In the genomic region with DNA sequence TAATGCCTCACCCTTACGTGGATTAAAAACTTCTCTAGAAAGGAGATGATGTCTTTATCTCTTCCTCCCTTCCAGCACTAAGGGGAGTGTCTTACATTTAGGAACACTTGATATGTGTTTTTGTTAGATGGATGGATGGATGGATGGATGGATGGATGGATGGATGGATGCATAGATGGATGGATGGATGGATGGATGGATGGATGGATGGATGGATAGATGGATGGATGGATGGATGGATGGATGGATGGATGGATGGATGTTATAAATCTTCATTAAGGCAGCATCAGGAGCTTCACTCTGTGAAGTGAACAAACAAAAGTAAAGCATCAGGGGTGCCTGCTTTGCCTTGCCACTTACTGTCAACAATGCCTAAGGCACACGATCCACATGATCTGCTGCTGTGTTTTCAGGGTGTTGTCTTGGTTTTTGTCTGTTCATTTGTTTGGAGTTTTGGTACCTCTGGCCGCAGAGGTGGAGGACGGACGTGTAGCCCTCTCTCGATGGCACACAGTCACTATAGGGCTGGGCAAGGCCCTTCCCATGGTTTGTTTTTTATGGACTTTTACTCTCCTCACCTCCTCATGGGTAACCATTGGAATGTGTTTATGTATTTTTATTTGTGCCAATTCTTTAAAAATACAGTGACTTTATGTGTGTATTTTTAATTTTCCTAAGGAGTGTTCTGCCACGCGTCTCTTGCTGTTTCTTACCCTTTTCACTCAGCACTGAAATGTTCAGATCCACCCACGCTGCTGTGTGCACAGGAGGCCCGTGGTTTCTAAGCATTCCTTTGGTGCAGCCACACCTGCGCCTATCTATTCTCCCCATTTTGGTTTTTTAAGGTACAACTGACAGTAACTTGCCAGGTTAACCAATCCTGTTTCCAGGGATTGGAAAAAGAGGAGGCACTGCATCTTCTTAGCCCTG, we compare ENCODE assay signal across 15 cellular contexts.
A peak's percentile ranks its signal among the peaks of the same experiment; 100 is the strongest.
DNase-seq lines count a peak whose midpoint lies in the region; ATAC-seq and TF ChIP-seq lines count a peak whose summit lies in the region.
"Had no signal": no experiment of that assay in that cellular context is flagged by ENCODE, and none has a peak within 500 bp of the region (broad histone marks: within the 10 kb centered on the region; RNA-seq: fewer than 3 reads in every experiment).

No MANE protein-coding gene starts in this region.

- no peak for TF ChIP-seq CTCF in colonic mucosa (IDR thresholded peaks at IDR 0.05)

- H3K27ac ChIP-seq in colonic mucosa (no peak overlapping the region), mesendoderm (ENCODE audit: low read depth, low read length) (no peak overlapping the region)
- H3K27ac ChIP-seq: 22Rv1, dorsolateral prefrontal cortex, tibial artery had no signal

- no peak overlapping the region for H3K18ac ChIP-seq in mesendoderm (ENCODE audit: low read length)

- H4K8ac ChIP-seq in mesendoderm (ENCODE audit: low read depth, low read length): no peak overlapping the region

- H3K4me1 ChIP-seq in colonic mucosa (peaks cover 9% of the 10 kb centered on the region), mesendoderm (ENCODE audit: control insufficient read depth, low read depth, low read length) (no peaks in the 10 kb centered on the region)

- H3K56ac ChIP-seq in mesendoderm (ENCODE audit: low read length): no peak overlapping the region

- no peak overlapping the region for H3K4me2 ChIP-seq in mesendoderm (ENCODE audit: low read length)

- no peak overlapping the region for H4K5ac ChIP-seq in mesendoderm (ENCODE audit: low read length)

- no peak overlapping the region for H2AK5ac ChIP-seq in mesendoderm (ENCODE audit: low read length)

- H2BK5ac ChIP-seq in mesendoderm (ENCODE audit: low read length): no peak overlapping the region

- no peak overlapping the region for H2BK120ac ChIP-seq in mesendoderm (ENCODE audit: low read depth, low read length)

- H3K27me3 Mint-ChIP-seq in T-helper 1 cell treated with Interleukin-12 subunit alpha and Interleukin-12 subunit beta and Interleukin-4 antibody, amounts not matched to agents 30 μg/mL and 1 μg/mL, for 36 hours (ENCODE audit: low read depth): no peaks in the 10 kb centered on the region

- no peak overlapping the region for H3K4ac ChIP-seq in mesendoderm (ENCODE audit: low read depth, low read length)

- DNase-seq in T-helper 1 cell (no peak), colonic mucosa (peak; percentile 14), SIG-M5 treated with dmso at 0.1 percent for 504 hours (lab: John Stamatoyannopoulos, UW; ENCODE audit: unreplicated experiment) (no peak), mesendoderm (no peak), left colon (no peak)
- peak; percentile 22 for DNase-seq in activated CD4-positive, alpha-beta T cell treated with anti-CD3 and anti-CD28 coated beads, Interleukin-2, amount 50 U/mL, for 4 hours
- DNase-seq in stimulated activated CD4-positive, alpha-beta T cell treated with anti-CD3 and anti-CD28 coated beads, TNF-alpha, amount 100 ng/mL, for 24 hours (ENCODE audit: low read depth in 3 of 3): peak in 2 of 3 experiments; percentile 14 to 43
- DNase-seq: COR-L47, dorsolateral prefrontal cortex, IMR-90, NCI-H1417 treated with DMSO at 0.1 percent for 48 hours, NCI-H774, tibial artery had no signal

- H3K36me3 ChIP-seq in colonic mucosa (no peaks in the 10 kb centered on the region), mesendoderm (ENCODE audit: control insufficient read depth, insufficient read depth, low read length) (no peaks in the 10 kb centered on the region)
- H3K36me3 ChIP-seq: tibial artery had no signal

- no peaks in the 10 kb centered on the region for H3K9me3 ChIP-seq in colonic mucosa
- H3K9me3 ChIP-seq: tibial artery had no signal

- H2BK15ac ChIP-seq in mesendoderm (replicated peaks; ENCODE audit: low read depth): no peak overlapping the region

- H3K27ac Mint-ChIP-seq in T-helper 1 cell treated with Interleukin-12 subunit alpha and Interleukin-12 subunit beta and Interleukin-4 antibody, amounts not matched to agents 30 μg/mL and 1 μg/mL, for 36 hours: peak overlapping the region; percentile 83

- WGBS in mesendoderm (ENCODE audit: extremely low coverage, insufficient coverage, low lambda C conversion rate): no CpG with 5 or more reads among the region's 11 CpGs

- H3K9me3 Mint-ChIP-seq in T-helper 1 cell treated with Interleukin-12 subunit alpha and Interleukin-12 subunit beta and Interleukin-4 antibody, amounts not matched to agents 30 μg/mL and 1 μg/mL, for 36 hours: peaks cover 6% of the 10 kb centered on the region

- H3K79me2 ChIP-seq in mesendoderm (ENCODE audit: control insufficient read depth, insufficient read depth, low read length): no peaks in the 10 kb centered on the region

- H3K9ac ChIP-seq in colonic mucosa (ENCODE audit: low read depth in 2 of 2, low read length in 2 of 2): no peak overlapping the region
- H3K9ac ChIP-seq in mesendoderm (ENCODE audit: low read length): no peak overlapping the region

- H3K4me3 ChIP-seq in colonic mucosa (no peak overlapping the region), mesendoderm (ENCODE audit: low read length) (no peak overlapping the region)
- H3K4me3 ChIP-seq: dorsolateral prefrontal cortex, tibial artery had no signal

- H3K79me1 ChIP-seq in mesendoderm (ENCODE audit: low read length): no peaks in the 10 kb centered on the region

- intact Hi-C loops in colonic mucosa (cut with DNase I): no loop called here
- intact Hi-C loops in left colon (cut with DNase I, micrococcal nuclease): no loop called here

- peaks cover 5% of the 10 kb centered on the region for H3K36me3 Mint-ChIP-seq in T-helper 1 cell treated with Interleukin-12 subunit alpha and Interleukin-12 subunit beta and Interleukin-4 antibody, amounts not matched to agents 30 μg/mL and 1 μg/mL, for 36 hours (ENCODE audit: low read depth)

- ATAC-seq in left colon: no peak

- H3K27me3 ChIP-seq in colonic mucosa (no peaks in the 10 kb centered on the region), mesendoderm (ENCODE audit: insufficient read depth, low read length, poor library complexity) (no peaks in the 10 kb centered on the region)
- H3K27me3 ChIP-seq: dorsolateral prefrontal cortex, tibial artery had no signal

- H3K4me1 Mint-ChIP-seq in T-helper 1 cell treated with Interleukin-12 subunit alpha and Interleukin-12 subunit beta and Interleukin-4 antibody, amounts not matched to agents 30 μg/mL and 1 μg/mL, for 36 hours (ENCODE audit: low read depth): peaks cover 55% of the 10 kb centered on the region

- H3K4me3 Mint-ChIP-seq in T-helper 1 cell treated with Interleukin-12 subunit alpha and Interleukin-12 subunit beta and Interleukin-4 antibody, amounts not matched to agents 30 μg/mL and 1 μg/mL, for 36 hours: no peak overlapping the region

- no peak overlapping the region for H3K23ac ChIP-seq in mesendoderm (ENCODE audit: low read length)

Comparison
In these comparisons a context has a peak if more than half of its experiments do, and no peak if none do; other contexts are left out.
1. DNase-seq: peak in activated CD4-positive, alpha-beta T cell treated with anti-CD3 and anti-CD28 coated beads, Interleukin-2, amount 50 U/mL, for 4 hours (2 of 2), colonic mucosa (single experiment) and stimulated activated CD4-positive, alpha-beta T cell treated with anti-CD3 and anti-CD28 coated beads, TNF-alpha, amount 100 ng/mL, for 24 hours (2 of 3); none in T-helper 1 cell (0 of 5), SIG-M5 treated with dmso at 0.1 percent for 504 hours (single experiment), mesendoderm (single experiment) and left colon (0 of 2).